Comparison of ENCODE assay signal across 1 cellular context in the genomic region with DNA sequence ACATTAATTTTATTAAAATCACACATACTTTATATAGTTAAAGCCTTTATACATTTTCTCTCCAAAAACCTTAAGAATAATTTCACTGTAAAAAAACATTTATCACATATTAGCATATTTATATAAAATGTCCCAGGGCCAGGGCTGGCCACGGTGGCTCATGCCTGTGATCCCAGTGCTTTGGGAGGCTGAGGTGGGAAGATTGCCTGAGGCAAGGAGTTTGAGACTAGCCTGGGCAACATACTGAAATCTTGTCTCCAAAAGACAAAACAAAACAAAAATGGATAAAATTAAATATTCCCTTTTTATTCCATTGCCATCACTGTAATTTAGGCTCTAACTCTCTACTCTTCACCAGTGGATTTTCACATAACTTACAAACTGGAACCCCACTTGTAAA.
TF ChIP-seq lines count a peak whose summit lies in the region.

No MANE protein-coding gene starts in this region.

TF ChIP-seq in K562, 482 proteins besides CTCF, POLR2A, EP300 and RAD21 (continued from another document):
- TF ChIP-seq POLR3G (IDR thresholded peaks at IDR 0.05; ENCODE audit: extremely low read depth, insufficient read length, insufficient replicate concordance) (no peak), CBX3 (IDR thresholded peaks at IDR 0.05; ENCODE audit: borderline replicate concordance in 1 of 2, low read length in 2 of 2) (no peak), PPARD (CRISPR knock-in tag; IDR thresholded peaks at IDR 0.05) (no peak)
- TF ChIP-seq, protein P1, sequence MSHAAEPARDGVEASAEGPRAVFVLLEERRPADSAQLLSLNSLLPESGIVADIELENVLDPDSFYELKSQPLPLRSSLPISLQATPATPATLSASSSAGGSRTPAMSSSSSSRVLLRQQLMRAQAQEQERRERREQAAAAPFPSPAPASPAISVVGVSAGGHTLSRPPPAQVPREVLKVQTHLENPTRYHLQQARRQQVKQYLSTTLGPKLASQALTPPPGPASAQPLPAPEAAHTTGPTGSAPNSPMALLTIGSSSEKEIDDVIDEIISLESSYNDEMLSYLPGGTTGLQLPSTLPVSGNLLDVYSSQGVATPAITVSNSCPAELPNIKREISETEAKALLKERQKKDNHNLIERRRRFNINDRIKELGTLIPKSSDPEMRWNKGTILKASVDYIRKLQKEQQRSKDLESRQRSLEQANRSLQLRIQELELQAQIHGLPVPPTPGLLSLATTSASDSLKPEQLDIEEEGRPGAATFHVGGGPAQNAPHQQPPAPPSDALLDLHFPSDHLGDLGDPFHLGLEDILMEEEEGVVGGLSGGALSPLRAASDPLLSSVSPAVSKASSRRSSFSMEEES (CRISPR knock-in tag; IDR thresholded peaks at IDR 0.05), result no peak
- TF ChIP-seq, protein P2, sequence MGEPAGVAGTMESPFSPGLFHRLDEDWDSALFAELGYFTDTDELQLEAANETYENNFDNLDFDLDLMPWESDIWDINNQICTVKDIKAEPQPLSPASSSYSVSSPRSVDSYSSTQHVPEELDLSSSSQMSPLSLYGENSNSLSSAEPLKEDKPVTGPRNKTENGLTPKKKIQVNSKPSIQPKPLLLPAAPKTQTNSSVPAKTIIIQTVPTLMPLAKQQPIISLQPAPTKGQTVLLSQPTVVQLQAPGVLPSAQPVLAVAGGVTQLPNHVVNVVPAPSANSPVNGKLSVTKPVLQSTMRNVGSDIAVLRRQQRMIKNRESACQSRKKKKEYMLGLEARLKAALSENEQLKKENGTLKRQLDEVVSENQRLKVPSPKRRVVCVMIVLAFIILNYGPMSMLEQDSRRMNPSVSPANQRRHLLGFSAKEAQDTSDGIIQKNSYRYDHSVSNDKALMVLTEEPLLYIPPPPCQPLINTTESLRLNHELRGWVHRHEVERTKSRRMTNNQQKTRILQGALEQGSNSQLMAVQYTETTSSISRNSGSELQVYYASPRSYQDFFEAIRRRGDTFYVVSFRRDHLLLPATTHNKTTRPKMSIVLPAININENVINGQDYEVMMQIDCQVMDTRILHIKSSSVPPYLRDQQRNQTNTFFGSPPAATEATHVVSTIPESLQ (CRISPR knock-in tag; IDR thresholded peaks at IDR 0.05), result 0 out of 2 replicates have a peak, but pooled peaks have one; percentile 21
